ENCODE assay signal across 1 cellular context in genomic region chr6:29702519-29703103, GRCh38.
TF ChIP-seq lines count a peak whose summit lies in the region.

No MANE protein-coding gene starts in this region.

TF ChIP-seq in GM23338, 12 proteins besides CTCF, POLR2A, EP300 and RAD21 (continued from another document):
- TF ChIP-seq, protein P1, sequence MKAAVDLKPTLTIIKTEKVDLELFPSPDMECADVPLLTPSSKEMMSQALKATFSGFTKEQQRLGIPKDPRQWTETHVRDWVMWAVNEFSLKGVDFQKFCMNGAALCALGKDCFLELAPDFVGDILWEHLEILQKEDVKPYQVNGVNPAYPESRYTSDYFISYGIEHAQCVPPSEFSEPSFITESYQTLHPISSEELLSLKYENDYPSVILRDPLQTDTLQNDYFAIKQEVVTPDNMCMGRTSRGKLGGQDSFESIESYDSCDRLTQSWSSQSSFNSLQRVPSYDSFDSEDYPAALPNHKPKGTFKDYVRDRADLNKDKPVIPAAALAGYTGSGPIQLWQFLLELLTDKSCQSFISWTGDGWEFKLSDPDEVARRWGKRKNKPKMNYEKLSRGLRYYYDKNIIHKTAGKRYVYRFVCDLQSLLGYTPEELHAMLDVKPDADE (IDR thresholded peaks at IDR 0.05): no peak
- 0 out of 2 replicates have a peak, but pooled peaks have one; percentile 39 for TF ChIP-seq ZNF331 (CRISPR knock-in tag; IDR thresholded peaks at IDR 0.05; ENCODE audit: low read depth)
